Comparison of ENCODE assay signal across 21 cellular contexts in genomic region chr17:47822785-47823184, GRCh38. TPM values are rescaled to one million over a fixed set of nuclear protein-coding genes. Genes with fewer than 3 reads are reported as not detected.
DNase-seq lines count a peak whose midpoint lies in the region; ATAC-seq, FAIRE-seq and TF ChIP-seq lines count a peak whose summit lies in the region.
"Had no signal": no experiment of that assay in that cellular context is flagged by ENCODE, and none has a peak within 500 bp of the region (broad histone marks: within the 10 kb centered on the region; RNA-seq: fewer than 3 reads in every experiment).

No MANE protein-coding gene starts in this region.

- no peak overlapping the region for H4K5ac ChIP-seq in H1 (ENCODE audit: insufficient read length, low read depth, low read length)

- H4K20me1 ChIP-seq in H1 (replicated peaks in 1 of 2; ENCODE audit: control insufficient read depth in 1 of 2, insufficient read depth in 2 of 2, low read length in 2 of 2): no peaks in the 10 kb centered on the region

- H2AFZ ChIP-seq in H1 (ENCODE audit: low read length): no peak overlapping the region

- no peak overlapping the region for H2BK120ac ChIP-seq in H1 (replicated peaks; ENCODE audit: low read depth, low read length)

- H3K27ac Mint-ChIP-seq in stimulated activated naive CD8-positive, alpha-beta T cell treated with anti-CD3 and anti-CD28 coated beads, Interleukin-15, Interleukin-2, amounts not matched to agents 100 ng/mL and 50 ng/mL, for 24 hours: no peak overlapping the region
- peak overlapping the region; percentile 93 for H3K27ac Mint-ChIP-seq in T-helper 17 cell

- DNase-seq in stimulated activated naive CD8-positive, alpha-beta T cell treated with anti-CD3 and anti-CD28 coated beads, Interleukin-15, Interleukin-2, amounts not matched to agents 100 U/mL and 50 U/mL, for 24 hours: no peak
- DNase-seq in T-helper 17 cell (no peak), H1 (ENCODE audit: low read depth in 1 of 2, low spot score in 2 of 2) (no peak), activated gamma-delta T cell treated with Interleukin-2 at 50 U/mL for 16 hours (no peak), medulla oblongata (ENCODE audit: extremely low spot score) (no peak), iPS-NIHi7 (ENCODE audit: extremely low spot score) (no peak), NCI-H510A treated with DMSO at 0.1 percent for 48 hours (lab: John Stamatoyannopoulos, UW) (no peak)
- DNase-seq: anterior cingulate cortex, DMS79 treated with DMSO at 0.1 percent for 48 hours, KG1, mesendoderm, NCI-H1417 treated with DMSO at 0.1 percent for 48 hours, small intestine, stomach, uterus had no signal

- H3K4me3 Mint-ChIP-seq in stimulated activated naive CD8-positive, alpha-beta T cell treated with anti-CD3 and anti-CD28 coated beads, Interleukin-15, Interleukin-2, amounts not matched to agents 100 ng/mL and 50 ng/mL, for 24 hours: peak overlapping the region; percentile 94
- no peak overlapping the region for H3K4me3 Mint-ChIP-seq in T-helper 17 cell

- no peaks in the 10 kb centered on the region for H3K9me3 Mint-ChIP-seq in stimulated activated naive CD8-positive, alpha-beta T cell treated with anti-CD3 and anti-CD28 coated beads, Interleukin-15, Interleukin-2, amounts not matched to agents 100 ng/mL and 50 ng/mL, for 24 hours

- H3K56ac ChIP-seq in H1 (replicated peaks; ENCODE audit: insufficient read length, low read depth, low read length): no peak overlapping the region

- 83% methylated on average over 4 of the region's 4 CpGs; no CpG with 5 or more reads in 1 of the 2 experiments for WGBS in H1 (ENCODE audit: extremely low coverage in 1 of 2, insufficient coverage in 1 of 2, insufficient read length in 1 of 2, insufficient replicate concordance in 2 of 2, low coverage in 1 of 2, low lambda C conversion rate in 2 of 2, missing lambda C conversion rate in 1 of 2), 2 experiments

- no peak overlapping the region for H3K4me3 ChIP-seq in H1 (ENCODE audit: extremely low read depth in 1 of 4, insufficient read depth in 2 of 4, low read depth in 3 of 4, low read length in 4 of 4)
- H3K4me3 ChIP-seq: uterus had no signal

- H2BK12ac ChIP-seq in H1 (ENCODE audit: low read depth, low read length): no peak overlapping the region

- FAIRE-seq in H1 (lab: Jason Lieb, UNC): no peak
- FAIRE-seq: colon, islet of Langerhans, pancreas, small intestine, TTC549 had no signal

- H3K9ac ChIP-seq in H1 (replicated peaks in 1 of 4; ENCODE audit: extremely low read depth in 1 of 4, low read depth in 3 of 4, low read length in 3 of 4): no peak overlapping the region

- no peak for TF ChIP-seq CTCF in H1 (IDR thresholded peaks at IDR 0.05; ENCODE audit: control extremely low read depth in 1 of 3, insufficient read depth in 1 of 3, low read depth in 1 of 3, low read length in 3 of 3)

- H3K4me2 ChIP-seq in H1 (ENCODE audit: insufficient read depth in 1 of 2, low read depth in 2 of 2, low read length in 2 of 2): peak overlapping the region in 1 of 2 experiments; percentile 72; a peak in 1 of 4 replicates

- H2BK15ac ChIP-seq in H1 (ENCODE audit: low read length): no peak overlapping the region

- H3K4me1 Mint-ChIP-seq in stimulated activated naive CD8-positive, alpha-beta T cell treated with anti-CD3 and anti-CD28 coated beads, Interleukin-15, Interleukin-2, amounts not matched to agents 100 ng/mL and 50 ng/mL, for 24 hours (ENCODE audit: low read depth): peaks cover 25% of the 10 kb centered on the region
- peaks cover 21% of the 10 kb centered on the region for H3K4me1 Mint-ChIP-seq in T-helper 17 cell

- H3K36me3 Mint-ChIP-seq in stimulated activated naive CD8-positive, alpha-beta T cell treated with anti-CD3 and anti-CD28 coated beads, Interleukin-15, Interleukin-2, amounts not matched to agents 100 ng/mL and 50 ng/mL, for 24 hours (ENCODE audit: low read depth): peaks cover 32% of the 10 kb centered on the region
- H3K36me3 Mint-ChIP-seq in T-helper 17 cell (ENCODE audit: low read depth): peaks cover 7% of the 10 kb centered on the region

- no peak overlapping the region for H4K91ac ChIP-seq in H1 (replicated peaks; ENCODE audit: insufficient read length, low read length)

- no peak overlapping the region for H3K14ac ChIP-seq in H1 (ENCODE audit: insufficient read length)

- H3K23ac ChIP-seq in H1 (ENCODE audit: insufficient read length): no peak overlapping the region

- POLR2A ChIA-PET in H1 (lab: Charles Lee; ENCODE audit: partially characterized antibody): interaction anchor here (0.9 to 2.6 kb wide), 7 partner anchors 8 to 232 kb away, joined by 3 to 10 read pairs (median 5); partner anchors contain the start of genes LRRC46, MRPL10 and SP2

- no peaks in the 10 kb centered on the region for H3K79me2 ChIP-seq in H1 (ENCODE audit: control insufficient read depth in 1 of 2, insufficient read depth in 2 of 2, low read length in 2 of 2)

- peaks cover 7 to 30% (median 23%) of the 10 kb centered on the region in 4 experiments; a peak in 7 of 8 replicates for H3K36me3 ChIP-seq in H1 (ENCODE audit: control insufficient read depth in 2 of 4, insufficient read depth in 4 of 4, low read length in 3 of 4)
- H3K36me3 ChIP-seq: uterus had no signal

- no peak overlapping the region for H2BK5ac ChIP-seq in H1 (ENCODE audit: low read depth, low read length)

- no peaks in the 10 kb centered on the region for H3K27me3 ChIP-seq in H1 (replicated peaks in 1 of 4; ENCODE audit: control insufficient read depth in 3 of 4, extremely low read depth in 1 of 4, insufficient read depth in 3 of 4, low read length in 3 of 4)
- H3K27me3 ChIP-seq: pancreas, stomach, uterus had no signal

- ATAC-seq in stimulated activated naive CD8-positive, alpha-beta T cell treated with anti-CD3 and anti-CD28 coated beads, Interleukin-15, Interleukin-2, amounts not matched to agents 100 U/mL and 50 U/mL, for 24 hours: no peak
- no peak for ATAC-seq in T-helper 17 cell

- no peak overlapping the region for H2AK5ac ChIP-seq in H1 (ENCODE audit: low read depth, low read length)

- no peaks in the 10 kb centered on the region for H3K27me3 Mint-ChIP-seq in stimulated activated naive CD8-positive, alpha-beta T cell treated with anti-CD3 and anti-CD28 coated beads, Interleukin-15, Interleukin-2, amounts not matched to agents 100 ng/mL and 50 ng/mL, for 24 hours
- no peaks in the 10 kb centered on the region for H3K27me3 Mint-ChIP-seq in T-helper 17 cell

- H3K9me3 ChIP-seq in T-helper 17 cell (ENCODE audit: control insufficient read depth, low read length, poor library complexity, severe bottlenecking) (no peaks in the 10 kb centered on the region), H1 (ENCODE audit: insufficient read depth in 2 of 2, low read depth in 1 of 2, low read length in 1 of 2) (no peaks in the 10 kb centered on the region)
- H3K9me3 ChIP-seq: pancreas, stomach, uterus had no signal

- no peak overlapping the region for H3K4ac ChIP-seq in H1 (replicated peaks; ENCODE audit: insufficient read length, low read depth, low read length)

- no peaks in the 10 kb centered on the region for H3K79me1 ChIP-seq in H1 (ENCODE audit: low read depth, low read length)

- H3K18ac ChIP-seq in H1 (ENCODE audit: extremely low read depth, low read length): no peak overlapping the region

- no peak overlapping the region for H2BK20ac ChIP-seq in H1 (ENCODE audit: low read length)

- no peak for TF ChIP-seq RAD21 in H1 (IDR thresholded peaks at IDR 0.05 in 1 of 2, conservative IDR thresholded peaks at IDR 0.05 in 1 of 2; ENCODE audit: low read depth in 2 of 2, low read length in 2 of 2)

- peaks cover 0 to 12% (median 7%) of the 10 kb centered on the region in 4 experiments; a peak in 6 of 7 replicates for H3K4me1 ChIP-seq in H1 (replicated peaks in 1 of 4; ENCODE audit: control insufficient read depth in 3 of 4, insufficient read depth in 4 of 4, low read length in 3 of 4)

- CTCF ChIA-PET in H1 (lab: Charles Lee; ENCODE audit: partially characterized antibody): interaction anchor here (0.7 to 2.2 kb wide), 7 partner anchors 18 to 105 kb away, joined by 3 to 5 read pairs (median 3); partner anchors contain the start of gene SCRN2

- 0 out of 2 replicates have a peak overlapping the region, but pooled peaks have one; percentile 62 for H4K8ac ChIP-seq in H1 (ENCODE audit: extremely low read depth, insufficient read depth, low read length)

- H3K23me2 ChIP-seq in H1 (ENCODE audit: low read depth, low read length): peaks cover 8% of the 10 kb centered on the region; the same call in 1 of the 2 replicates

- no peak overlapping the region for H3K27ac ChIP-seq in H1 (ENCODE audit: low read depth, low read length)

- no peak for TF ChIP-seq EP300 in H1 (IDR thresholded peaks at IDR 0.05; ENCODE audit: borderline replicate concordance in 1 of 2, low read depth in 2 of 2, low read length in 2 of 2)

- no peak for TF ChIP-seq POLR2A in H1 (IDR thresholded peaks at IDR 0.05; ENCODE audit: control extremely low read depth in 1 of 2, low read depth in 2 of 2, low read length in 2 of 2)

RNA-seq across cellular contexts. Expression of gene OSBPL7, which starts 1.2 kb away (rescaled TPM):
- 10 to 100 TPM; 52.4 to 59.6 TPM for total RNA-seq in T-helper 17 cell
- total RNA-seq in H1 (2021; fragmentation: NEBNext Ultra II Directional; extraction: Animal tissue kit (Norgen Biotek cat#: 25700)): 8.9 and 9.6 TPM in 2 replicates
- 7.2 and 10.0 TPM in 2 replicates for polyA plus RNA-seq in H1 (2011; rRNA removed)
- polyA plus RNA-seq in H1 (2011; cell fraction: cytosol; rRNA removed): 7.7 TPM
- 67.7 TPM for polyA plus RNA-seq in H1 (2011; cell fraction: nucleus; rRNA removed)
- polyA plus RNA-seq in H1 (2012, experiment 1 of 2): 5.0 to 11.6 TPM (median 9.2 TPM) in 4 replicates
- 3.7 TPM for polyA plus RNA-seq in H1 (2012, experiment 2 of 2)
- 4.4 TPM for polyA plus RNA-seq in H1 (2013, experiment 1 of 2)
- polyA plus RNA-seq in H1 (2013, experiment 2 of 2): 3.6 TPM
- polyA minus RNA-seq in H1 (2011; rRNA and poly(A)+ RNA removed): 7.6 and 8.1 TPM in 2 replicates
- 7.0 TPM for polyA minus RNA-seq in H1 (2011; cell fraction: cytosol; rRNA and poly(A)+ RNA removed)
- 13.4 TPM for polyA minus RNA-seq in H1 (2011; cell fraction: nucleus; rRNA and poly(A)+ RNA removed)

RNA-seq across cellular contexts. Expression of gene MRPL10, which starts 8.6 kb away (rescaled TPM):
- 10 to 100 TPM; 82.3 to 90.2 TPM for total RNA-seq in T-helper 17 cell
- 83.0 and 85.3 TPM in 2 replicates for total RNA-seq in H1 (2021; fragmentation: NEBNext Ultra II Directional; extraction: Animal tissue kit (Norgen Biotek cat#: 25700))
- 213 and 214 TPM in 2 replicates for polyA plus RNA-seq in H1 (2011; rRNA removed)
- polyA plus RNA-seq in H1 (2011; cell fraction: cytosol; rRNA removed): 161 TPM
- polyA plus RNA-seq in H1 (2011; cell fraction: nucleus; rRNA removed): 129 TPM
- polyA plus RNA-seq in H1 (2012, experiment 1 of 2): 74.1 to 133 TPM (median 98.1 TPM) in 4 replicates
- 86.2 TPM for polyA plus RNA-seq in H1 (2012, experiment 2 of 2)
- polyA plus RNA-seq in H1 (2013, experiment 1 of 2): 70.3 TPM
- 66.8 TPM for polyA plus RNA-seq in H1 (2013, experiment 2 of 2)
- 125 and 134 TPM in 2 replicates for polyA minus RNA-seq in H1 (2011; rRNA and poly(A)+ RNA removed)
- 61.9 TPM for polyA minus RNA-seq in H1 (2011; cell fraction: cytosol; rRNA and poly(A)+ RNA removed)
- 71.9 TPM for polyA minus RNA-seq in H1 (2011; cell fraction: nucleus; rRNA and poly(A)+ RNA removed)

RNA-seq across cellular contexts. Expression of gene LRRC46, which starts 8.7 kb away (rescaled TPM):
- under 1 TPM; 0.90 to 0.99 TPM for total RNA-seq in T-helper 17 cell
- 0.36 TPM in 1 of 2 replicates, not detected in the other for total RNA-seq in H1 (2021; fragmentation: NEBNext Ultra II Directional; extraction: Animal tissue kit (Norgen Biotek cat#: 25700))
- polyA plus RNA-seq in H1 (2011; rRNA removed): 0.16 and 0.18 TPM in 2 replicates
- polyA plus RNA-seq in H1 (2011; cell fraction: cytosol; rRNA removed): 0.25 TPM
- 0.07 TPM for polyA plus RNA-seq in H1 (2011; cell fraction: nucleus; rRNA removed)
- 0.36 to 0.72 TPM (median 0.59 TPM) in 4 replicates for polyA plus RNA-seq in H1 (2012, experiment 1 of 2)
- polyA plus RNA-seq in H1 (2012, experiment 2 of 2): 0.41 TPM
- polyA plus RNA-seq in H1 (2013, experiment 1 of 2): 0.30 TPM
- polyA plus RNA-seq in H1 (2013, experiment 2 of 2): 0.26 TPM
- polyA minus RNA-seq in H1 (2011; rRNA and poly(A)+ RNA removed): 0.17 and 0.25 TPM in 2 replicates
- not detected for polyA minus RNA-seq in H1 (2011; cell fraction: cytosol; rRNA and poly(A)+ RNA removed)
- not detected for polyA minus RNA-seq in H1 (2011; cell fraction: nucleus; rRNA and poly(A)+ RNA removed)
- total RNA-seq: epithelial cell of proximal tubule, stomach had no signal

RNA-seq across cellular contexts. Expression of gene SCRN2, which starts 18.3 kb away (rescaled TPM):
- total RNA-seq in T-helper 17 cell: 10 to 100 TPM; 21.4 to 27.1 TPM
- 24.4 and 27.4 TPM in 2 replicates for total RNA-seq in H1 (2021; fragmentation: NEBNext Ultra II Directional; extraction: Animal tissue kit (Norgen Biotek cat#: 25700))
- polyA plus RNA-seq in H1 (2011; rRNA removed): 42.3 and 61.1 TPM in 2 replicates
- polyA plus RNA-seq in H1 (2011; cell fraction: cytosol; rRNA removed): 63.9 TPM
- polyA plus RNA-seq in H1 (2011; cell fraction: nucleus; rRNA removed): 211 TPM
- 28.4 to 49.3 TPM (median 44.9 TPM) in 4 replicates for polyA plus RNA-seq in H1 (2012, experiment 1 of 2)
- polyA plus RNA-seq in H1 (2012, experiment 2 of 2): 30.7 TPM
- polyA plus RNA-seq in H1 (2013, experiment 1 of 2): 26.1 TPM
- polyA plus RNA-seq in H1 (2013, experiment 2 of 2): 23.3 TPM
- 16.9 and 22.1 TPM in 2 replicates for polyA minus RNA-seq in H1 (2011; rRNA and poly(A)+ RNA removed)
- 18.7 TPM for polyA minus RNA-seq in H1 (2011; cell fraction: cytosol; rRNA and poly(A)+ RNA removed)
- 50.1 TPM for polyA minus RNA-seq in H1 (2011; cell fraction: nucleus; rRNA and poly(A)+ RNA removed)

RNA-seq across cellular contexts. Expression of gene SP6, which starts 28.2 kb away (rescaled TPM):
- total RNA-seq in T-helper 17 cell: under 1 TPM; 0.20 to 0.21 TPM
- 1.5 and 1.6 TPM in 2 replicates for total RNA-seq in H1 (2021; fragmentation: NEBNext Ultra II Directional; extraction: Animal tissue kit (Norgen Biotek cat#: 25700))
- 1.2 and 1.5 TPM in 2 replicates for polyA plus RNA-seq in H1 (2011; rRNA removed)
- polyA plus RNA-seq in H1 (2011; cell fraction: cytosol; rRNA removed): 1.3 TPM
- 1.8 TPM for polyA plus RNA-seq in H1 (2011; cell fraction: nucleus; rRNA removed)
- 1.0 to 2.1 TPM (median 1.8 TPM) in 4 replicates for polyA plus RNA-seq in H1 (2012, experiment 1 of 2)
- 1.7 TPM for polyA plus RNA-seq in H1 (2012, experiment 2 of 2)
- polyA plus RNA-seq in H1 (2013, experiment 1 of 2): 0.73 TPM
- 0.63 TPM for polyA plus RNA-seq in H1 (2013, experiment 2 of 2)
- polyA minus RNA-seq in H1 (2011; rRNA and poly(A)+ RNA removed): 0.78 and 0.82 TPM in 2 replicates
- polyA minus RNA-seq in H1 (2011; cell fraction: cytosol; rRNA and poly(A)+ RNA removed): 1.8 TPM
- 2.8 TPM for polyA minus RNA-seq in H1 (2011; cell fraction: nucleus; rRNA and poly(A)+ RNA removed)
